Comparison of ENCODE assay signal across 27 cellular contexts in genomic region chr3:14900881-14901873, GRCh38. TPM values are rescaled to one million over a fixed set of nuclear protein-coding genes. Genes with fewer than 3 reads are reported as not detected.
A peak's percentile ranks its signal among the peaks of the same experiment; 100 is the strongest.
DNase-seq lines count a peak whose midpoint lies in the region; ATAC-seq, FAIRE-seq and TF ChIP-seq lines count a peak whose summit lies in the region.
"Had no signal": no experiment of that assay in that cellular context is flagged by ENCODE, and none has a peak within 500 bp of the region (broad histone marks: within the 10 kb centered on the region; RNA-seq: fewer than 3 reads in every experiment).

No MANE protein-coding gene starts in this region.

- H3K27me3 Mint-ChIP-seq in WTC11 (ENCODE audit: low read depth) = no peaks in the 10 kb centered on the region
- H3K27me3 Mint-ChIP-seq: dendritic cell treated with granulocyte-macrophage colony-stimulating factor and Interleukin-4, amounts not matched to agents 40 ng/mL and 50 ng/mL, for 4 days had no signal

- no TSS peak for BruUV-seq in IMR-90 (replicated peaks; lab: Mats Ljungman, UMichigan)
- no TSS peak for BruUV-seq in HepG2 (replicated peaks; lab: Mats Ljungman, UMichigan)
- no TSS peak for BruUV-seq in mammary epithelial cell (replicated peaks; lab: Mats Ljungman, UMichigan)

- CTCF ChIA-PET in IMR-90 (lab: Yijun Ruan, JAX) (no interaction called here), WTC11 (lab: Charles Lee) (interaction anchor here (1.0 to 2.8 kb wide), 9 partner anchors 13 to 128 kb away, joined by 3 to 12 read pairs (median 3); no protein-coding TSS in a partner anchor), HepG2 (lab: Yijun Ruan, JAX; ENCODE audit: low intra/inter-chr PET ratio, low total read pairs) (no interaction called here), mammary epithelial cell (lab: Charles Lee; ENCODE audit: low non-redundant PET) (no interaction called here)

- no peak for TF ChIP-seq EP300 in HepG2 (IDR thresholded peaks at IDR 0.05; ENCODE audit: low read depth in 2 of 2, low read length in 2 of 2)
- no peak for TF ChIP-seq EP300 in HepG2 (CRISPR knock-in tag; IDR thresholded peaks at IDR 0.05; ENCODE audit: borderline replicate concordance)

- no peak overlapping the region for H4K8ac ChIP-seq in IMR-90 (ENCODE audit: low read depth in 2 of 2, low read length in 2 of 2)

- H3K27me3 ChIP-seq in IMR-90 (ENCODE audit: control insufficient read depth, insufficient read depth, low read length) (peaks cover 10% of the 10 kb centered on the region), HepG2 (ENCODE audit: control insufficient read depth in 1 of 2, insufficient read depth in 2 of 2, low read length in 2 of 2) (peaks cover 0 to 4% of the 10 kb centered on the region in 2 experiments; a peak in 1 of 5 replicates), mammary epithelial cell (ENCODE audit: insufficient read depth, low read length) (no peaks in the 10 kb centered on the region)
- H3K27me3 ChIP-seq: suprapubic skin had no signal

- no peak overlapping the region for H3K56ac ChIP-seq in IMR-90 (ENCODE audit: extremely low read depth, insufficient read depth, low read length)

- H4K20me1 ChIP-seq in IMR-90 (ENCODE audit: insufficient read depth, low read length) (no peaks in the 10 kb centered on the region), HepG2 (ENCODE audit: insufficient read depth, low read length) (no peaks in the 10 kb centered on the region), mammary epithelial cell (ENCODE audit: insufficient read depth, low read length) (no peaks in the 10 kb centered on the region)

- peaks cover 15% of the 10 kb centered on the region for H3K36me3 Mint-ChIP-seq in WTC11
- H3K36me3 Mint-ChIP-seq: activated CD8-positive, alpha-beta memory T cell treated with anti-CD3 and anti-CD28 coated beads, Interleukin-2, amount 10 ng/mL, durations not matched to agents 7 days and 5 days had no signal

- peak; percentile 46 for FAIRE-seq in HepG2 (lab: Jason Lieb, UNC)
- FAIRE-seq: astrocyte, endometrium, keratinocyte, RCC 7860 had no signal

- H4K5ac ChIP-seq in IMR-90 (ENCODE audit: low read depth, low read length) = no peak overlapping the region

- H3K14ac ChIP-seq in IMR-90 (replicated peaks; ENCODE audit: low read depth, low read length) = no peak overlapping the region

- no peak overlapping the region for H2AFZ ChIP-seq in IMR-90 (replicated peaks; ENCODE audit: low read length, poor library complexity)
- no peak overlapping the region for H2AFZ ChIP-seq in HepG2 (ENCODE audit: low read length)
- H2AFZ ChIP-seq in mammary epithelial cell (ENCODE audit: low read depth, low read length) = no peak overlapping the region

- no peak overlapping the region for H2BK120ac ChIP-seq in IMR-90 (ENCODE audit: low read depth, low read length)

- peak overlapping the region; percentile 38; the same call in 1 of the 2 replicates for H3K27ac Mint-ChIP-seq in WTC11
- H3K27ac Mint-ChIP-seq: activated CD4-positive, alpha-beta T cell treated with anti-CD3 and anti-CD28 coated beads, Interleukin-2, amount 10 ng/mL, durations not matched to agents 7 days and 5 days; activated CD8-positive, alpha-beta memory T cell treated with anti-CD3 and anti-CD28 coated beads, Interleukin-2, amount 10 ng/mL, durations not matched to agents 7 days and 5 days; activated naive CD4-positive, alpha-beta T cell treated with anti-CD3 and anti-CD28 coated beads, Interleukin-2, amount 50 U/mL, for 72 hours; dendritic cell treated with granulocyte-macrophage colony-stimulating factor and Interleukin-4, amounts not matched to agents 40 ng/mL and 50 ng/mL, for 4 days; T-helper 17 cell had no signal

- DNase-seq in A172 (ENCODE audit: low spot score) = peak; percentile 16
- no peak for DNase-seq in IMR-90
- DNase-seq in WTC11 (ENCODE audit: low spot score) = no peak
- no peak for DNase-seq in HepG2 (ENCODE audit: low spot score)
- no peak for DNase-seq in UCSD-AML1 (lab: John Stamatoyannopoulos, UW; ENCODE audit: unreplicated experiment)
- DNase-seq in DMS 273 treated with DMSO at 0.1 percent for 48 hours (lab: John Stamatoyannopoulos, UW) = no peak
- no peak for DNase-seq in mammary epithelial cell
- DNase-seq: ACHN; activated CD4-positive, alpha-beta T cell treated with anti-CD3 and anti-CD28 coated beads, Interleukin-2, amount 10 ng/mL, durations not matched to agents 7 days and 5 days; activated CD8-positive, alpha-beta memory T cell treated with anti-CD3 and anti-CD28 coated beads, Interleukin-2, amount 10 ng/mL, durations not matched to agents 7 days and 5 days; central memory CD4-positive, alpha-beta T cell; GF-D8; KG1; NCI-H1105; NCI-H2081; NCI-H226; T-helper 17 cell had no signal

- H2AK9ac ChIP-seq in IMR-90 (replicated peaks; ENCODE audit: low read depth, low read length, poor library complexity) = peak overlapping the region; percentile 10

- H3K18ac ChIP-seq in IMR-90 (ENCODE audit: low read depth, low read length) = no peak overlapping the region

- no peak overlapping the region for H3K9ac ChIP-seq in IMR-90 (ENCODE audit: low read depth, low read length)
- no peak overlapping the region for H3K9ac ChIP-seq in HepG2 (ENCODE audit: insufficient read depth, low read depth, low read length)
- H3K9ac ChIP-seq in mammary epithelial cell (ENCODE audit: insufficient read depth, low read length) = no peak overlapping the region

- no peak overlapping the region for H2AK5ac ChIP-seq in IMR-90 (ENCODE audit: low read depth, low read length)

- H2BK20ac ChIP-seq in IMR-90 (ENCODE audit: low read depth, low read length) = no peak overlapping the region

- no peaks in the 10 kb centered on the region for H3K79me1 ChIP-seq in IMR-90 (ENCODE audit: low read depth in 1 of 2, low read length in 2 of 2)

- POLR2A ChIA-PET in IMR-90 (lab: Charles Lee; ENCODE audit: unreplicated experiment) (no interaction called here), WTC11 (lab: Charles Lee) (interaction anchor here (0.5 to 0.7 kb wide), 2 partner anchors 79 to 664 kb away, joined by 3 to 5 read pairs; no protein-coding TSS in a partner anchor), HepG2 (lab: Yijun Ruan, JAX) (no interaction called here)

- H3K36me3 ChIP-seq in IMR-90 (ENCODE audit: control insufficient read depth, insufficient read depth, low read length) (no peaks in the 10 kb centered on the region), HepG2 (replicated peaks in 1 of 2; ENCODE audit: control insufficient read depth in 1 of 2, insufficient read depth in 2 of 2, low read length in 2 of 2) (no peaks in the 10 kb centered on the region), mammary epithelial cell (ENCODE audit: insufficient read depth, low read length) (no peaks in the 10 kb centered on the region)
- H3K36me3 ChIP-seq: prostate gland had no signal

- TF ChIP-seq CTCF in IMR-90 (conservative IDR thresholded peaks at IDR 0.05; ENCODE audit: low read depth, low read length) (no peak), WTC11 (IDR thresholded peaks at IDR 0.05) (no peak), HepG2 (CRISPR knock-in tag; IDR thresholded peaks at IDR 0.05) (peak; percentile 48), mammary epithelial cell (conservative IDR thresholded peaks at IDR 0.05 in 1 of 2, IDR thresholded peaks at IDR 0.05 in 1 of 2; ENCODE audit: extremely low read depth in 1 of 2, insufficient read depth in 1 of 2, low read depth in 1 of 2, low read length in 2 of 2) (no peak)

- H3K4me1 Mint-ChIP-seq in WTC11 = peaks cover 31% of the 10 kb centered on the region

- intact Hi-C loops in IMR-90 (cut with micrococcal nuclease) (no loop called here), HepG2 (cut with micrococcal nuclease; ENCODE audit: unreplicated experiment) (no loop called here), mammary epithelial cell (cut with micrococcal nuclease) (no loop called here)

- H3K9me1 ChIP-seq in IMR-90 (ENCODE audit: insufficient read depth, low read length) = no peaks in the 10 kb centered on the region

- no peak overlapping the region for H3K4ac ChIP-seq in IMR-90 (ENCODE audit: low read depth, low read length)

- in situ Hi-C loops in IMR-90 (cut with MboI; ENCODE audit: low sequenced_read_pairs) = no loop called here
- in situ Hi-C loops in HepG2 (cut with HindIII; ENCODE audit: extremely low pct_ligation_motif_present, low pct_unique_long_range_greater_than_20kb) = no loop called here
- in situ Hi-C loops in mammary epithelial cell (cut with MboI; ENCODE audit: low sequenced_read_pairs in 2 of 2) = loop anchor here (25.0 kb wide), 2 partner anchors 114 to 389 kb away; no protein-coding TSS in a partner anchor

- H3K4me3 Mint-ChIP-seq in WTC11 = no peak overlapping the region
- H3K4me3 Mint-ChIP-seq: activated CD4-positive, alpha-beta T cell treated with anti-CD3 and anti-CD28 coated beads, Interleukin-2, amount 10 ng/mL, durations not matched to agents 7 days and 5 days; activated CD8-positive, alpha-beta memory T cell treated with anti-CD3 and anti-CD28 coated beads, Interleukin-2, amount 10 ng/mL, durations not matched to agents 7 days and 5 days; dendritic cell treated with granulocyte-macrophage colony-stimulating factor and Interleukin-4, amounts not matched to agents 40 ng/mL and 50 ng/mL, for 4 days; T-helper 17 cell had no signal

- no peak for TF ChIP-seq POLR2A in IMR-90 (IDR thresholded peaks at IDR 0.05; ENCODE audit: low read depth, low read length)
- no peak for TF ChIP-seq POLR2A in HepG2 (IDR thresholded peaks at IDR 0.05; ENCODE audit: insufficient read depth in 1 of 2, low read depth in 2 of 2, low read length in 2 of 2)

- H3K9me3 ChIP-seq in IMR-90 (ENCODE audit: control insufficient read depth, insufficient read depth, low read length) (peaks cover 4% of the 10 kb centered on the region; the same call in 1 of the 2 replicates), HepG2 (ENCODE audit: low read length) (peaks cover 9% of the 10 kb centered on the region; the same call in 1 of the 2 replicates), mammary epithelial cell (replicated peaks; ENCODE audit: insufficient read depth, low read length) (no peaks in the 10 kb centered on the region)
- H3K9me3 ChIP-seq: prostate gland, suprapubic skin had no signal

- H3K79me2 ChIP-seq in HepG2 (ENCODE audit: insufficient read depth, low read length) = no peaks in the 10 kb centered on the region
- H3K79me2 ChIP-seq in mammary epithelial cell (ENCODE audit: insufficient read depth, low read length) = no peaks in the 10 kb centered on the region

- H3K4me1 ChIP-seq in IMR-90 (ENCODE audit: control insufficient read depth, insufficient read depth, low read length) (no peaks in the 10 kb centered on the region), HepG2 (ENCODE audit: insufficient read depth, low read length) (peaks cover 34% of the 10 kb centered on the region), mammary epithelial cell (ENCODE audit: insufficient read depth, low read length) (no peaks in the 10 kb centered on the region)
- H3K4me1 ChIP-seq: prostate gland had no signal

- TF ChIP-seq RAD21 in IMR-90 (IDR thresholded peaks at IDR 0.05; ENCODE audit: low read length) = no peak
- TF ChIP-seq RAD21 in HepG2 (CRISPR knock-in tag; IDR thresholded peaks at IDR 0.05) = no peak

- H3K4me3 ChIP-seq in IMR-90 (ENCODE audit: insufficient read depth, low read depth, low read length) = no peak overlapping the region
- H3K4me3 ChIP-seq in HepG2 (replicated peaks in 1 of 3; ENCODE audit: insufficient read depth in 1 of 3, low read depth in 2 of 3, low read length in 3 of 3) = no peak overlapping the region
- no peak overlapping the region for H3K4me3 ChIP-seq in mammary epithelial cell (replicated peaks in 1 of 3; ENCODE audit: insufficient read depth in 1 of 3, low read depth in 2 of 3, low read length in 3 of 3)
- H3K4me3 ChIP-seq: prostate gland, SK-N-MC, suprapubic skin had no signal

- no peak overlapping the region for H2BK15ac ChIP-seq in IMR-90 (ENCODE audit: low read depth, low read length)

- WGBS in IMR-90 (ENCODE audit: extremely low coverage in 2 of 2, insufficient read length in 1 of 2), 2 experiments = 59% methylated on average over 6 of the region's 15 CpGs; no CpG with 5 or more reads in 1 of the 2 experiments
- 0% methylated on average over 4 of the region's 15 CpGs for WGBS in HepG2 (ENCODE audit: low lambda C conversion rate)
- WGBS in mammary epithelial cell (ENCODE audit: low coverage, missing lambda C conversion rate) = 71% methylated on average over 14 of the region's 15 CpGs

- H3K4me2 ChIP-seq in IMR-90 (ENCODE audit: low read depth, low read length) (no peak overlapping the region), HepG2 (ENCODE audit: low read depth, low read length) (peak overlapping the region; percentile 10; the same call in 1 of the 2 replicates), mammary epithelial cell (ENCODE audit: insufficient read depth, low read depth, low read length) (no peak overlapping the region)

- H3K23ac ChIP-seq in IMR-90 (ENCODE audit: low read depth, low read length) = no peak overlapping the region

- H3K9me3 Mint-ChIP-seq in WTC11 = peaks cover 21% of the 10 kb centered on the region

- no peak overlapping the region for H2BK5ac ChIP-seq in IMR-90 (ENCODE audit: low read depth, low read length, poor library complexity, severe bottlenecking)

- dilution Hi-C loops in IMR-90 (cut with HindIII; ENCODE audit: low sequenced_read_pairs, unreplicated experiment) (no loop called here), mammary epithelial cell (cut with HindIII; ENCODE audit: low sequenced_read_pairs) (no loop called here)

- H4K91ac ChIP-seq in IMR-90 (ENCODE audit: insufficient read depth, low read depth, low read length) = no peak overlapping the region

- ATAC-seq in IMR-90 (ENCODE audit: low read depth) (no peak), WTC11 (peak; percentile 22; the same call in 1 of the 2 replicates), HepG2 (peak; percentile 72), GM19467 (IDR thresholded peaks at IDR 0.05; ENCODE audit: unreplicated experiment) (no peak)
- ATAC-seq: activated CD8-positive, alpha-beta memory T cell treated with anti-CD3 and anti-CD28 coated beads, Interleukin-2, amount 10 ng/mL, durations not matched to agents 7 days and 5 days; activated naive CD4-positive, alpha-beta T cell treated with anti-CD3 and anti-CD28 coated beads, Interleukin-2, amount 50 U/mL, for 72 hours; T-helper 17 cell had no signal

- H3K27ac ChIP-seq in IMR-90 (ENCODE audit: insufficient read depth, low read length) = no peak overlapping the region
- no peak overlapping the region for H3K27ac ChIP-seq in HepG2 (ENCODE audit: extremely low read length, insufficient read depth, low read length)
- no peak overlapping the region for H3K27ac ChIP-seq in mammary epithelial cell (ENCODE audit: insufficient read depth, low read depth, low read length)
- H3K27ac ChIP-seq: prostate gland, SK-N-MC, suprapubic skin had no signal

RNA-seq across cellular contexts. Expression of gene NR2C2, which starts 46.2 kb away (rescaled TPM):
- 20.3 and 24.4 TPM in 2 replicates for total RNA-seq in A172 (2014; rRNA removed; shearing (Covaris generic))
- 13.8 and 17.2 TPM in 2 replicates for total RNA-seq in IMR-90 (2012; rRNA removed)
- 9.9 and 10.4 TPM in 2 replicates for polyA plus RNA-seq in IMR-90 (2012; rRNA removed)
- 2.9 and 3.9 TPM in 2 replicates for polyA plus RNA-seq in IMR-90 (2012; cell fraction: cytosol; rRNA removed)
- polyA plus RNA-seq in IMR-90 (2012; cell fraction: nucleus; rRNA removed; ENCODE audit: low replicate concordance) = 23.5 and 47.5 TPM in 2 replicates
- 48.6 to 51.5 TPM (median 50.8 TPM) in 3 replicates for total RNA-seq in WTC11 (2021)
- total RNA-seq in HepG2 (2016; rRNA removed; fragmentation: Illumina TruSeq; extraction: Trizol) = 7.8 and 12.0 TPM in 2 replicates
- 4.0 TPM in 2 replicates for total RNA-seq in HepG2 (2016; cell fraction: cytosol; rRNA removed; fragmentation: Illumina TruSeq; extraction: Trizol; ENCODE audit: low read depth)
- total RNA-seq in HepG2 (2016; cell fraction: insoluble cytoplasmic fraction; rRNA removed; fragmentation: Illumina TruSeq; extraction: Trizol) = 8.6 and 9.6 TPM in 2 replicates
- 5.8 and 7.0 TPM in 2 replicates for total RNA-seq in HepG2 (2016; cell fraction: membrane; rRNA removed; fragmentation: Illumina TruSeq; extraction: Trizol)
- total RNA-seq in HepG2 (2016; cell fraction: nucleus; rRNA removed; fragmentation: Illumina TruSeq; extraction: Trizol) = 17.6 and 20.8 TPM in 2 replicates
- 11.8 and 14.3 TPM in 2 replicates for polyA plus RNA-seq in HepG2 (2011; rRNA removed)
- 3.7 and 4.7 TPM in 2 replicates for polyA plus RNA-seq in HepG2 (2011; cell fraction: cytosol; rRNA removed)
- polyA plus RNA-seq in HepG2 (2011; cell fraction: nucleus; rRNA removed) = 51.2 and 54.4 TPM in 2 replicates
- polyA plus RNA-seq in HepG2 (2012) = 18.1 and 20.7 TPM in 2 replicates
- 0.92 and 1.2 TPM in 2 replicates for polyA plus RNA-seq in HepG2 (2016; cell fraction: cytosol; fragmentation: Illumina TruSeq; extraction: Trizol; ENCODE audit: low read depth)
- polyA plus RNA-seq in HepG2 (2016; cell fraction: insoluble cytoplasmic fraction; fragmentation: Illumina TruSeq; extraction: Trizol; ENCODE audit: low read depth) = 6.2 and 7.4 TPM in 2 replicates
- 1.4 and 2.0 TPM in 2 replicates for polyA plus RNA-seq in HepG2 (2016; cell fraction: membrane; fragmentation: Illumina TruSeq; extraction: Trizol; ENCODE audit: low read depth)
- 20.7 and 24.9 TPM in 2 replicates for polyA plus RNA-seq in HepG2 (2016; cell fraction: nucleus; fragmentation: Illumina TruSeq; extraction: Trizol; ENCODE audit: insufficient read depth, low read depth)
- 24.4 and 39.8 TPM in 2 replicates for polyA minus RNA-seq in HepG2 (2011; rRNA and poly(A)+ RNA removed; ENCODE audit: low replicate concordance)
- 11.5 and 11.7 TPM in 2 replicates for polyA minus RNA-seq in HepG2 (2011; cell fraction: cytosol; rRNA and poly(A)+ RNA removed)
- polyA minus RNA-seq in HepG2 (2011; cell fraction: nucleus; rRNA and poly(A)+ RNA removed) = 49.7 and 51.8 TPM in 2 replicates
- total RNA-seq in mammary epithelial cell = 10 to 100 TPM; 27.0 to 32.7 TPM
- polyA plus RNA-seq in mammary epithelial cell = 12.0 TPM
- 31.9 TPM for polyA minus RNA-seq in mammary epithelial cell

Comparison
In these comparisons a context has a peak if more than half of its experiments do, and no peak if none do; other contexts are left out.
1. ATAC-seq: peak in WTC11 (single experiment) and HepG2 (single experiment); none in IMR-90 (single experiment) and GM19467 (single experiment).
2. in situ Hi-C loops: an anchor here in mammary epithelial cell (25.0 kb wide); none called in IMR-90 and HepG2.